Comparison of ENCODE assay signal across 8 cellular contexts in the genomic region with DNA sequence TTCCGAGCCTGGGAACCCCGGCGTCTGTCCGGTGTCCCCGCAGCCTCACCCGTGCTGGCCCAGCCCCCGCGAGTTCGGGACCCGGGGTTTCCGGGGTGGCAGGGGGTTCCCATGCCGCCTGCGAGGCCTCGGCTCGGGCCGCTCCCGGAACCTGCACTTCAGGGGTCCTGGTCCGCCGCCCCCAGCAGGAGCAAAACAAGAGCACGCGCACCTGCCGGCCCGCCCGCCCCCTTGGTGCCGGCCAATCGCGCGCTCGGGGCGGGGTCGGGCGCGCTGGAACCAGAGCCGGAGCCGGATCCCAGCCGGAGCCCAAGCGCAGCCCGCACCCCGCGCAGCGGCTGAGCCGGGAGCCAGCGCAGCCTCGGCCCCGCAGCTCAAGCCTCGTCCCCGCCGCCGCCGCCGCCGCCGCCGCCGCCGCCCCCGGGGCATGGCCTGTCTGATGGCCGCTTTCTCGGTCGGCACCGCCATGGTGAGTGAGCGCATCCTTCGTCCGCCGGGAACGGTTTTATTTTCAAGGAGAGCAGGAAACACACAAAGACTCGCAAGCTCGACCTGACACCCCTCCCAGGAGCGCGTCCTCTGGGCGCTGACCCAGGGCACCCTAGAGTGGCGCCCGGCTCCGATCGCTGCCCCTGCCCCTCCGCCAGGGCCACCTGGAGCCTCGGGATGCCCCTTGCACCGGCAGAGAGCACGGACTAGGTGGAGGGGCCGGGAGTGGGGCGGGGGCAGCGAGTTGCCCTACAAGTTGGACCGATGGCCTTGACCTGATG. TPM values are rescaled to one million over a fixed set of nuclear protein-coding genes. Genes with fewer than 3 reads are reported as not detected.
A peak's percentile ranks its signal among the peaks of the same experiment; 100 is the strongest.
DNase-seq lines count a peak whose midpoint lies in the region; ATAC-seq and TF ChIP-seq lines count a peak whose summit lies in the region.

ABCG1 (plus strand) TSS at position 305 of the 770 bp plus-strand sequence; CDS start at position 428, 123 bp downstream.

- H3K27ac ChIP-seq in skin epidermis, result peak within 1 kb of the TSS; percentile 27 to 91 (median 78)

- peak within 1 kb of the TSS; percentile 59 for H3K4me3 ChIP-seq in BE2C (ENCODE audit: low read depth, low read length)
- H3K4me3 ChIP-seq in cardiac fibroblast (replicated peaks in 1 of 2; ENCODE audit: low read depth in 2 of 2, low read length in 2 of 2), result peak within 1 kb of the TSS; percentile 51 to 61
- H3K4me3 ChIP-seq in skin epidermis, result peak within 1 kb of the TSS; percentile 42 to 79 (median 62)

- ATAC-seq in HG03354 (IDR thresholded peaks at IDR 0.05; ENCODE audit: poor library complexity, severe bottlenecking, unreplicated experiment), result peak; percentile 39
- no peak for ATAC-seq in GM21737 (IDR thresholded peaks at IDR 0.05; ENCODE audit: unreplicated experiment)

- DNase-seq in BE2C (peak; percentile 70), cardiac fibroblast (ENCODE audit: low read depth in 2 of 2) (peak; percentile 27 to 29), inferior parietal cortex (ENCODE audit: extremely low spot score) (peak; percentile 27), foreskin melanocyte (no peak)

- TF ChIP-seq CTCF in BE2C (IDR thresholded peaks at IDR 0.05; ENCODE audit: low read depth, low read length), result no peak
- TF ChIP-seq CTCF in cardiac fibroblast (IDR thresholded peaks at IDR 0.05; ENCODE audit: low read depth, low read length), result no peak

- no peaks in the 10 kb centered on the region for H3K9me3 ChIP-seq in BE2C

- peaks cover 17% of the 10 kb centered on the region for H3K4me1 ChIP-seq in BE2C

- no peaks in the 10 kb centered on the region for H3K27me3 ChIP-seq in BE2C

- intact Hi-C loops in T-helper 1 cell treated with Interleukin-12 subunit alpha and Interleukin-12 subunit beta and Interleukin-4 antibody, amounts not matched to agents 30 ng/mL and 1 ng/mL, for 36 hours (cut with micrococcal nuclease), result no loop called here

- no peaks in the 10 kb centered on the region for H3K36me3 ChIP-seq in BE2C

RNA-seq across cellular contexts. Expression of gene ABCG1, which starts in this region (rescaled TPM):
- 9.5 TPM for polyA plus RNA-seq in BE2C (2012; ENCODE audit: insufficient read depth, insufficient read length, low read depth)
- total RNA-seq in T-helper 1 cell treated with Interleukin-12 subunit alpha and Interleukin-12 subunit beta and Interleukin-4 antibody, amounts not matched to agents 30 ng/mL and 1 ng/mL, for 36 hours, result 20.7 and 21.5 TPM in 2 replicates
